8 cellular contexts compared by ENCODE assay signal in the genomic region with DNA sequence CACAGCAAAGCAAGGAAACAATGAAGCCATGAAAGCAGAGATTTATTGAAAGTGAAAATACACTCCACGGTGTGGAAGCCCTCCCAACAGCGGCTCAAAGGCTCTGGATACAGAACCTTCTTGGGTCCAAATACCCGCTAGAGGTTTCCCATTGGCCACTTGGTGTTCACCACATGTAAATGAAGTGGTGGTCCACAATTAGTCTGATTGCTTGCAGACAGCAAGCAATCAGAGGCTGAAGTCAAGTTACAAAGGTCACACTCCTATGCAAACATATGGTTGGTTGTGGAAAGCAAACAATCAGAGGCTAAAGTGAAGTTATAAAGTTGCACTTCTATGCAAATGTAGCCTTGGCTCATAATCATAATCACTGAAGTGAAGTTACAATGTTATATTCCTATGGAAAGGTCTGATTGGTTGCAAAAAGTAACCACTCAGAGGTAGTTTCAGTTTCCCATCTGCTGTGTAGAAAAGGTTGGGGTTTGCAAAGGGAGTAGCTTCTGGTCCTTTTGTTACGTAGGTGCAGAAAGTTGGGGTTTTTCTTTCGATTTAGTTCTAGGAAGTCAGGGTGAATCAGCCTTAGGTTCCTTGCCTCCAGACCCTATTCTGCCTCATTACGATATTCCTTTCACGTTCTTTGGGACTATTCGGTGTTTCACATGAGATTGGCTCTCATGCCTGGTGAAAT.
DNase-seq lines count a peak whose midpoint lies in the region; ATAC-seq and TF ChIP-seq lines count a peak whose summit lies in the region.

No MANE protein-coding gene starts in this region.

- H3K9me2 ChIP-seq in Loucy (replicated peaks; ENCODE audit: low read depth, low read length) = no peaks in the 10 kb centered on the region

- no peaks in the 10 kb centered on the region for H3K9me3 ChIP-seq in Loucy (ENCODE audit: insufficient read depth, low read depth, low read length)
- no peaks in the 10 kb centered on the region for H3K9me3 ChIP-seq in effector memory CD4-positive, alpha-beta T cell (ENCODE audit: control insufficient read depth, low read length)

- ATAC-seq in GM21576 (IDR thresholded peaks at IDR 0.05; ENCODE audit: unreplicated experiment) = peak; percentile 90

- TF ChIP-seq CTCF in GM13977 (IDR thresholded peaks at IDR 0.05; ENCODE audit: extremely low read depth, insufficient read depth, missing control alignments) (no peak), Loucy (conservative IDR thresholded peaks at IDR 0.05; ENCODE audit: low read length) (no peak)

- H3K4me2 ChIP-seq in Loucy (ENCODE audit: low read depth, low read length, poor library complexity, severe bottlenecking) = peak overlapping the region; percentile 61

- H3K79me2 ChIP-seq in Loucy (ENCODE audit: insufficient read depth, low read length) = no peaks in the 10 kb centered on the region

- H3K27ac ChIP-seq in effector memory CD4-positive, alpha-beta T cell (ENCODE audit: insufficient read depth, low read length, poor library complexity, severe bottlenecking) = peak overlapping the region; percentile 76

- H3K9ac ChIP-seq in Loucy (ENCODE audit: low read depth, low read length, poor library complexity, severe bottlenecking) = peak overlapping the region; percentile 3

- no peaks in the 10 kb centered on the region for H4K20me1 ChIP-seq in Loucy (ENCODE audit: insufficient read depth, low read length, poor library complexity, severe bottlenecking)

- H3K36me3 ChIP-seq in Loucy (ENCODE audit: insufficient read depth, low read length) = no peaks in the 10 kb centered on the region
- H3K36me3 ChIP-seq in effector memory CD4-positive, alpha-beta T cell (ENCODE audit: control insufficient read depth, insufficient read depth, low read length) = no peaks in the 10 kb centered on the region

- H3K4me3 ChIP-seq in Loucy (ENCODE audit: low read length, poor library complexity, severe bottlenecking) = peak overlapping the region; percentile 54
- peak overlapping the region; percentile 35 for H3K4me3 ChIP-seq in effector memory CD4-positive, alpha-beta T cell (ENCODE audit: insufficient read depth, low read depth, low read length, poor library complexity, severe bottlenecking)

- in situ Hi-C loops in GM13977 (cut with MboI; ENCODE audit: low pct_unique_long_range_greater_than_20kb, low sequenced_read_pairs, unreplicated experiment) = no loop called here

- DNase-seq in GM13977 (ENCODE audit: low spot score) (peak; percentile 46), AG08395 (ENCODE audit: low spot score) (no peak), anterior cingulate cortex (lab: John Stamatoyannopoulos, UW) (no peak), NCI-H187 (lab: John Stamatoyannopoulos, UW) (no peak), cerebellar nuclear complex (lab: John Stamatoyannopoulos, UW) (no peak)
- DNase-seq in effector memory CD4-positive, alpha-beta T cell = peak; percentile 6 to 34 (median 7)

- no peaks in the 10 kb centered on the region for H3K27me3 ChIP-seq in Loucy (ENCODE audit: insufficient read depth, low read length, poor library complexity, severe bottlenecking)
- no peaks in the 10 kb centered on the region for H3K27me3 ChIP-seq in effector memory CD4-positive, alpha-beta T cell (replicated peaks; ENCODE audit: control insufficient read depth, insufficient read depth, low read length, poor library complexity, severe bottlenecking)

- H2AFZ ChIP-seq in Loucy (ENCODE audit: low read length) = peak overlapping the region; percentile 84

- no peaks in the 10 kb centered on the region for H3F3A ChIP-seq in Loucy (ENCODE audit: low read depth)

- H3K4me1 ChIP-seq in Loucy (ENCODE audit: insufficient read depth, low read length, poor library complexity, severe bottlenecking) = no peaks in the 10 kb centered on the region
- H3K4me1 ChIP-seq in effector memory CD4-positive, alpha-beta T cell (ENCODE audit: control insufficient read depth, insufficient read depth, low read length, poor library complexity, severe bottlenecking) = peaks cover 7% of the 10 kb centered on the region

Comparison
In these comparisons a context has a peak if more than half of its experiments do, and no peak if none do; other contexts are left out.
1. DNase-seq: peak in GM13977 (single experiment) and effector memory CD4-positive, alpha-beta T cell (3 of 3); none in AG08395 (single experiment), anterior cingulate cortex (0 of 58), NCI-H187 (0 of 2) and cerebellar nuclear complex (0 of 2).